8 cellular contexts compared by ENCODE assay signal in the genomic region with DNA sequence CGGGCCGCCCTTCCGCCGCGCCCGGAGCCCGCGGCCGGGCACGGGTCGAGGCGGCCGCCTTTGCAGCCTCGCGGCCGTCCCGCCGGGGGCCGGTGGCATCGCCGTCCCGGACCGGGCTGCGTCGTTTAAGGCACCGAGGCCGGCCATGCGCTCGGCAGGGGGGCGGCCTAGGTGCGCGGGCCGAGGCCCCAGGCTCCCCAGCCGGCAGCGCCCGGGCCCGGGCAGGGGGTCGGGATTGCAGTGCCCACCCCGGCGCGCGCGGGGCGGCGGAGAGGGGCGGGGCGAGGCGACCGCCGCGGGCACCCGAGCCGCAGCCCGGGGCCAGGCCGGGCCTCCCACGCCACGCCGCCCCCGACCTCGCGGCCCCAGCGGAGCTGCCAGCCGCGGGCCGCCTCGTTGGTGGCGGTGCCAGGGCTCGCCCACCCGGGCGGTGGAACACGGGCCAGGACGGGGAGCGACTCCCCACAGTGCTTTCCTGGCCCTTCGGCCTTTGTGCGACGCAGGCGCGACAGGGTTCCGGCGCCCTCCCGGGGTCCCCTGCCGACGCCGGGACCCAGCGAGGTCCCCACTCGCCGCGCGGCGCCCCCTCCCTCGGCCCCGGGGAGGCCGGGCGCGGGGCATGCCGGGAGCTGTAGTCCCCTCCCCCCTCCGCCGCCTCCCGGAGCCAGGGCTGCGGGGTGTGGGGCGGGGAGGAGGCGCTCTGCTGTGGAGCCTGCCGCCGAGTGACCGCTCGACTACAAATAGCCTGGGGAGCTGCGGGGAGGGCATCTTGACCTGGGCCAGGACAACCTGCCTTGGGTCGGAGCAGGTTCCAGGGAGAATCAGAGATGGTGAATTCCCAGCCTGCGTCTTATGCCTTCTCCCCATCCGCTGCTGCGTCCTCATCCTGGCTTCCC. TPM values are rescaled to one million over a fixed set of nuclear protein-coding genes. Genes with fewer than 3 reads are reported as not detected.
A peak's percentile ranks its signal among the peaks of the same experiment; 100 is the strongest.
DNase-seq lines count a peak whose midpoint lies in the region; ATAC-seq and TF ChIP-seq lines count a peak whose summit lies in the region.

No MANE protein-coding gene starts in this region.

- ATAC-seq in GM18873 (IDR thresholded peaks at IDR 0.05; ENCODE audit: low FRiP score, unreplicated experiment) (peak; percentile 46), HG03103 (IDR thresholded peaks at IDR 0.05; ENCODE audit: low read depth, unreplicated experiment) (peak; percentile 56)

- DNase-seq in AG10803 (ENCODE audit: low read depth) (peak; percentile 46), NCI-H748 (lab: John Stamatoyannopoulos, UW; ENCODE audit: unreplicated experiment) (peak; percentile 58), activated T-cell treated with anti-CD3 and anti-CD28 coated beads for 1 hour (ENCODE audit: low read depth) (peak; percentile 67), epithelial cell of prostate (ENCODE audit: low read depth, low spot score) (no peak), mucosa of gallbladder (ENCODE audit: low spot score) (peak; percentile 79)
- peak; percentile 40 to 57 for DNase-seq in stimulated activated CD8-positive, alpha-beta memory T cell treated with anti-CD3 and anti-CD28 coated beads, Interleukin-4, amount 100 ng/mL, for 4 hours (ENCODE audit: low read depth in 2 of 2, low spot score in 1 of 2)

- H3K27ac ChIP-seq in epithelial cell of prostate = peak overlapping the region; percentile 57

- peak overlapping the region; percentile 88 for H3K4me3 ChIP-seq in AG10803 (ENCODE audit: low read length)

- TF ChIP-seq CTCF in AG10803 (conservative IDR thresholded peaks at IDR 0.05; ENCODE audit: low read length) = no peak

RNA-seq across cellular contexts. Expression of gene FKBP4, which starts 0.8 kb away (rescaled TPM):
- 140 TPM for total RNA-seq in mucosa of gallbladder

RNA-seq across cellular contexts. Expression of gene ITFG2, which starts 16.9 kb away (rescaled TPM):
- 43.4 TPM for total RNA-seq in mucosa of gallbladder

RNA-seq across cellular contexts. Expression of gene NRIP2, which starts 39.3 kb away (rescaled TPM):
- 3.2 TPM for total RNA-seq in mucosa of gallbladder
